In genomic region chr1:26610781-26611180, GRCh38 we compare ENCODE assay signal across 27 cellular contexts.
"Had no signal": no experiment of that assay in that cellular context is flagged by ENCODE, and none has a peak within 500 bp of the region (broad histone marks: within the 10 kb centered on the region; RNA-seq: fewer than 3 reads in every experiment).

No MANE protein-coding gene starts in this region.

- H3K4me3 ChIP-seq: coronary artery, dorsolateral prefrontal cortex had no signal

- H3K9me3 Mint-ChIP-seq: activated CD4-positive, alpha-beta memory T cell treated with anti-CD3 and anti-CD28 coated beads, Interleukin-2, amount 10 ng/mL, durations not matched to agents 7 days and 5 days; activated CD4-positive, alpha-beta T cell treated with anti-CD3 and anti-CD28 coated beads, Interleukin-2, amount 10 ng/mL, durations not matched to agents 24 days and 14 days; activated naive CD4-positive, alpha-beta T cell treated with anti-CD3 and anti-CD28 coated beads, Interleukin-2, amount 10 ng/mL, durations not matched to agents 7 days and 5 days; activated naive CD4-positive, alpha-beta T cell treated with anti-CD3 and anti-CD28 coated beads, Interleukin-2, amount 50 U/mL, for 72 hours; activated naive CD8-positive, alpha-beta T cell treated with anti-CD3 and anti-CD28 coated beads, Interleukin-2, amount 10 ng/mL, durations not matched to agents 7 days and 5 days; activated T-helper 1 cell treated with anti-CD3 and anti-CD28 coated beads, Interleukin-12 subunit alpha, Interleukin-12 subunit beta, Interleukin-2, Interleukin-4 antibody, amounts not matched to agents 30 ng/mL and 10 ng/mL and 1 ng/mL, durations not matched to agents 14 hours and 24 hours and 36 hours; central memory CD8-positive, alpha-beta T cell; dendritic cell treated with granulocyte-macrophage colony-stimulating factor and Interleukin-4, amounts not matched to agents 40 ng/mL and 50 ng/mL, for 4 days; endodermal cell; T-helper 2 cell treated with Interferon-gamma antibody and Interleukin-4, amounts not matched to agents 5 μg/mL and 100 μg/mL, for 36 hours had no signal

- H3K36me3 ChIP-seq: brain microvascular endothelial cell had no signal

- ATAC-seq: activated CD4-positive, alpha-beta T cell treated with anti-CD3 and anti-CD28 coated beads for 36 hours; activated naive CD4-positive, alpha-beta T cell treated with anti-CD3 and anti-CD28 coated beads, Interleukin-2, amount 50 U/mL, for 72 hours; esophagus mucosa; T-helper 17 cell had no signal

- H3K27me3 ChIP-seq: brain microvascular endothelial cell, dorsolateral prefrontal cortex had no signal

- H3K27ac Mint-ChIP-seq: activated CD4-positive, alpha-beta memory T cell treated with anti-CD3 and anti-CD28 coated beads, Interleukin-2, amount 10 ng/mL, durations not matched to agents 7 days and 5 days; activated CD4-positive, alpha-beta T cell treated with anti-CD3 and anti-CD28 coated beads for 36 hours; activated CD4-positive, alpha-beta T cell treated with anti-CD3 and anti-CD28 coated beads, Interleukin-2, amount 10 ng/mL, durations not matched to agents 24 days and 14 days; activated naive CD4-positive, alpha-beta T cell treated with anti-CD3 and anti-CD28 coated beads, Interleukin-2, amount 10 ng/mL, durations not matched to agents 7 days and 5 days; activated naive CD4-positive, alpha-beta T cell treated with anti-CD3 and anti-CD28 coated beads, Interleukin-2, amount 50 U/mL, for 72 hours; activated naive CD8-positive, alpha-beta T cell treated with anti-CD3 and anti-CD28 coated beads, Interleukin-2, amount 10 ng/mL, durations not matched to agents 7 days and 5 days; activated T-helper 1 cell treated with anti-CD3 and anti-CD28 coated beads, Interleukin-12 subunit alpha, Interleukin-12 subunit beta, Interleukin-2, Interleukin-4 antibody, amounts not matched to agents 30 ng/mL and 10 ng/mL and 1 ng/mL, durations not matched to agents 14 hours and 24 hours and 36 hours; dendritic cell treated with granulocyte-macrophage colony-stimulating factor and Interleukin-4, amounts not matched to agents 40 ng/mL and 50 ng/mL, for 4 days; endodermal cell; T-helper 17 cell; T-helper 2 cell treated with Interferon-gamma antibody and Interleukin-4, amounts not matched to agents 5 μg/mL and 100 μg/mL, for 36 hours had no signal

- DNase-seq: activated CD4-positive, alpha-beta memory T cell treated with anti-CD3 and anti-CD28 coated beads, Interleukin-2, amount 10 ng/mL, durations not matched to agents 7 days and 5 days; activated CD4-positive, alpha-beta T cell treated with anti-CD3 and anti-CD28 coated beads for 36 hours; activated CD4-positive, alpha-beta T cell treated with anti-CD3 and anti-CD28 coated beads, Interleukin-2, amount 10 ng/mL, durations not matched to agents 24 days and 14 days; activated CD4-positive, CD25-positive, alpha-beta regulatory T cell; activated CD4-positive, CD25-positive, alpha-beta regulatory T cell treated with anti-CD3 and anti-CD28 coated beads, Interleukin-2, amount 50 U/mL, for 72 hours; activated gamma-delta T cell; activated naive CD4-positive, alpha-beta T cell; activated naive CD4-positive, alpha-beta T cell treated with anti-CD3 and anti-CD28 coated beads, Interleukin-2, amount 10 ng/mL, durations not matched to agents 7 days and 5 days; activated naive CD8-positive, alpha-beta T cell treated with anti-CD3 and anti-CD28 coated beads, Interleukin-2, amount 10 ng/mL, durations not matched to agents 7 days and 5 days; activated T-cell treated with anti-CD3 and anti-CD28 coated beads, Interleukin-2, amount 50 U/mL, for 1 hour; activated T-cell treated with anti-CD3 and anti-CD28 coated beads, Interleukin-2, amount 50 U/mL, for 48 hours; brain microvascular endothelial cell; dorsolateral prefrontal cortex; effector memory CD4-positive, alpha-beta T cell; endodermal cell; foreskin fibroblast; head of caudate nucleus; T-helper 1 cell; T-helper 17 cell; T1000 had no signal

- H3K4me3 Mint-ChIP-seq: activated CD4-positive, alpha-beta memory T cell treated with anti-CD3 and anti-CD28 coated beads, Interleukin-2, amount 10 ng/mL, durations not matched to agents 7 days and 5 days; activated CD4-positive, alpha-beta T cell treated with anti-CD3 and anti-CD28 coated beads for 36 hours; activated CD4-positive, alpha-beta T cell treated with anti-CD3 and anti-CD28 coated beads, Interleukin-2, amount 10 ng/mL, durations not matched to agents 24 days and 14 days; activated naive CD4-positive, alpha-beta T cell treated with anti-CD3 and anti-CD28 coated beads, Interleukin-2, amount 10 ng/mL, durations not matched to agents 7 days and 5 days; activated naive CD8-positive, alpha-beta T cell treated with anti-CD3 and anti-CD28 coated beads, Interleukin-2, amount 10 ng/mL, durations not matched to agents 7 days and 5 days; activated T-helper 1 cell treated with anti-CD3 and anti-CD28 coated beads, Interleukin-12 subunit alpha, Interleukin-12 subunit beta, Interleukin-2, Interleukin-4 antibody, amounts not matched to agents 30 ng/mL and 10 ng/mL and 1 ng/mL, durations not matched to agents 14 hours and 24 hours and 36 hours; central memory CD8-positive, alpha-beta T cell; dendritic cell treated with granulocyte-macrophage colony-stimulating factor and Interleukin-4, amounts not matched to agents 40 ng/mL and 50 ng/mL, for 4 days; endodermal cell; T-helper 17 cell; T-helper 2 cell treated with Interferon-gamma antibody and Interleukin-4, amounts not matched to agents 5 μg/mL and 100 μg/mL, for 36 hours had no signal

- H3K4me1 Mint-ChIP-seq: activated CD4-positive, alpha-beta memory T cell treated with anti-CD3 and anti-CD28 coated beads, Interleukin-2, amount 10 ng/mL, durations not matched to agents 7 days and 5 days; activated naive CD4-positive, alpha-beta T cell treated with anti-CD3 and anti-CD28 coated beads, Interleukin-2, amount 10 ng/mL, durations not matched to agents 7 days and 5 days; activated naive CD8-positive, alpha-beta T cell treated with anti-CD3 and anti-CD28 coated beads, Interleukin-2, amount 10 ng/mL, durations not matched to agents 7 days and 5 days; central memory CD8-positive, alpha-beta T cell; T-helper 17 cell had no signal

- H3K36me3 Mint-ChIP-seq: activated naive CD4-positive, alpha-beta T cell treated with anti-CD3 and anti-CD28 coated beads, Interleukin-2, amount 10 ng/mL, durations not matched to agents 7 days and 5 days; activated naive CD4-positive, alpha-beta T cell treated with anti-CD3 and anti-CD28 coated beads, Interleukin-2, amount 50 U/mL, for 72 hours; activated naive CD8-positive, alpha-beta T cell treated with anti-CD3 and anti-CD28 coated beads, Interleukin-2, amount 10 ng/mL, durations not matched to agents 7 days and 5 days had no signal

- H3K27ac ChIP-seq: brain microvascular endothelial cell, coronary artery, dorsolateral prefrontal cortex had no signal

- H3K27me3 Mint-ChIP-seq: central memory CD8-positive, alpha-beta T cell; dendritic cell treated with granulocyte-macrophage colony-stimulating factor and Interleukin-4, amounts not matched to agents 40 ng/mL and 50 ng/mL, for 4 days had no signal
